1 cellular context compared by ENCODE assay signal in genomic region chr1:230128569-230129269, GRCh38.
TF ChIP-seq lines count a peak whose summit lies in the region.

No MANE protein-coding gene starts in this region.

TF ChIP-seq in GM12878, 131 proteins besides CTCF, POLR2A, EP300 and RAD21:
- TF ChIP-seq BCL11A (IDR thresholded peaks at IDR 0.05; ENCODE audit: low read depth, low read length) = no peak
- peak; percentile 37 for TF ChIP-seq BCL3 (IDR thresholded peaks at IDR 0.05; ENCODE audit: borderline replicate concordance, insufficient read depth, low read depth, low read length, poor library complexity, severe bottlenecking)
- peak; percentile 22 for TF ChIP-seq PBX3 (IDR thresholded peaks at IDR 0.05; ENCODE audit: insufficient replicate concordance, low read depth, low read length)
- no peak for TF ChIP-seq NR2F1 (conservative IDR thresholded peaks at IDR 0.05)
- TF ChIP-seq HCFC1 (IDR thresholded peaks at IDR 0.05; ENCODE audit: low read length) = no peak
- no peak for TF ChIP-seq REST (IDR thresholded peaks at IDR 0.05; ENCODE audit: low read depth, low read length)
- TF ChIP-seq SMC3 (IDR thresholded peaks at IDR 0.05; ENCODE audit: borderline replicate concordance, low read length) = no peak
- no peak for TF ChIP-seq E2F4 (IDR thresholded peaks at IDR 0.05; ENCODE audit: low read depth, low read length)
- no peak for TF ChIP-seq ZNF622 (IDR thresholded peaks at IDR 0.05)
- no peak for TF ChIP-seq SREBF2 (IDR thresholded peaks at IDR 0.05; ENCODE audit: low read length)
